In the genomic region with DNA sequence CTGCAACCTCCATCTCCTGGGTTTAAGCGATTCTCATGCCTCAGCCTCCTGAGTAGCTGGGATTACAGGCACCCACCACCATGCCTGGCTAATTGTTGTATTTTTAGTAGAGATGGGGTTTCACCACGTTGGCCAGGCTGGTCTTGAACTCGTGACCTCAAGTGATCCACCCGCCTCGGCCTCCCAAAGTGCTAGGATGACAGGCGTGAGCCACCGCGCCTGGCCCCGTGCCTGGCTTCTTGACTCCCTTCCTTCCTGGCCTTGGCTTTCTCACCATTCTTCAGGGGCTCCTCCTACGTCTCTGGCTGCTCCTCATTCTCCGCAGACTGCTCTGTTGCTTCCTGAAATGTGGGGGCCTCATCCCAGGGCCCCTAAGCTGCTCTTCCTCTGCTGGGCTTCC, we compare ENCODE assay signal across 8 cellular contexts. TPM values are rescaled to one million over a fixed set of nuclear protein-coding genes. Genes with fewer than 3 reads are reported as not detected.
"Had no signal": no experiment of that assay in that cellular context is flagged by ENCODE, and none has a peak within 500 bp of the region (broad histone marks: within the 10 kb centered on the region; RNA-seq: fewer than 3 reads in every experiment).

No MANE protein-coding gene starts in this region.

RNA-seq across cellular contexts. Expression of gene SMTNL2, which starts 5.7 kb away (rescaled TPM):
- total RNA-seq: HT1080, IMR-90, PC-9, RPMI7951, SJSA1 had no signal
- polyA plus RNA-seq: IMR-90 had no signal

RNA-seq across cellular contexts. Expression of gene GGT6, which starts 29.7 kb away (rescaled TPM):
- total RNA-seq: HT1080, IMR-90, NCI-H460, RPMI7951, SJSA1 had no signal
- polyA plus RNA-seq: IMR-90 had no signal

RNA-seq across cellular contexts. Expression of gene ALOX15, which starts 51.4 kb away (rescaled TPM):
- total RNA-seq: HT1080, IMR-90, Peyer's patch, RPMI7951, SJSA1 had no signal
- polyA plus RNA-seq: HepG2, IMR-90 had no signal
